In the genomic region with DNA sequence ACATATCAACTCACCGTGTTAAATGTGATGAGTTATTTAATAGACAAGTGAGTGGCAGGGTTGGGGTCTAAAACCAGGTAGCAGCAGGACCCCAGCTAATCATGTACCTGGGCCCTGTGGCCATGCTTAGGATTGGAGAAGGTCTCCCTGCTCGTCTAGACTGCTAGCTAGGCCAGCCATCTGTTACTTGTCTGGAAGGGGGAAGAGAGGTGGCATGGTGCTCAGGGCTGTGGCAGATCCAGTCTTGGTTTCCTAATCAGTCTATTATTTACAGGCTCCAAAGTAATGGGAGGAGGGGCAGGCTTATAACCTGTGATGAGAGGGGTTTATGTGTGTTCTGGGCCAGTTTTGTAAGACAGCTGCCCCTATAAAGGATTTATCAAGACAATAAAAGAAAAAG, we compare ENCODE assay signal across 36 cellular contexts.
"Had no signal": no experiment of that assay in that cellular context is flagged by ENCODE, and none has a peak within 500 bp of the region (broad histone marks: within the 10 kb centered on the region; RNA-seq: fewer than 3 reads in every experiment).

No MANE protein-coding gene starts in this region.

- DNase-seq: activated B cell treated with CpG ODN at 0.5 μM for 24 hours; activated CD4-positive, alpha-beta memory T cell treated with anti-CD3 and anti-CD28 coated beads for 36 hours; activated CD4-positive, alpha-beta T cell treated with anti-CD3 and anti-CD28 coated beads for 4 hours; activated CD4-positive, alpha-beta T cell treated with anti-CD3 and anti-CD28 coated beads, Interleukin-2, amount 10 ng/mL, durations not matched to agents 24 days and 14 days; activated CD4-positive, alpha-beta T cell treated with anti-CD3 and anti-CD28 coated beads, Interleukin-2, amount 50 U/mL, for 1 hour; activated CD4-positive, alpha-beta T cell treated with anti-CD3 and anti-CD28 coated beads, Interleukin-2, amount 50 U/mL, for 4 hours; activated CD4-positive, CD25-positive, alpha-beta regulatory T cell treated with anti-CD3 and anti-CD28 coated beads, Interleukin-2, amount 50 U/mL, for 72 hours; activated CD8-positive, alpha-beta memory T cell treated with anti-CD3 and anti-CD28 coated beads, Interleukin-2, amount 50 U/mL, for 4 hours; activated CD8-positive, alpha-beta T cell treated with anti-CD3 and anti-CD28 coated beads for 36 hours; activated effector memory CD4-positive, alpha-beta T cell treated with anti-CD3 and anti-CD28 coated beads, Interleukin-2, amount 50 U/mL, for 16 hours; activated gamma-delta T cell treated with Interleukin-2 at 50 U/mL for 16 hours; activated naive CD4-positive, alpha-beta T cell; activated naive CD4-positive, alpha-beta T cell treated with anti-CD3 and anti-CD28 coated beads for 36 hours; activated naive CD4-positive, alpha-beta T cell treated with anti-CD3 and anti-CD28 coated beads, Interleukin-2, amount 50 U/mL, for 16 hours; activated naive CD8-positive, alpha-beta T cell treated with anti-CD3 and anti-CD28 coated beads, Interleukin-2, amount 10 ng/mL, durations not matched to agents 7 days and 5 days; activated T-cell treated with anti-CD3 and anti-CD28 coated beads for 4 hours; activated T-cell treated with anti-CD3 and anti-CD28 coated beads, Interleukin-2, amount 50 U/mL, for 1 hour; activated T-cell treated with anti-CD3 and anti-CD28 coated beads, Interleukin-2, amount 50 U/mL, for 4 hours; activated T-cell treated with anti-CD3 and anti-CD28 coated beads, Interleukin-2, amount 50 U/mL, for 72 hours; adrenal gland; amniotic stem cell; aorta; caudate nucleus; cerebellar nuclear complex; colonic mucosa; T-helper 1 cell; T-helper 2 cell; T-helper 9 cell had no signal

- H3K9me3 ChIP-seq: adrenal gland, colonic mucosa had no signal

- H3K36me3 ChIP-seq: adrenal gland, cardiac muscle cell, colonic mucosa had no signal

- H3K27ac ChIP-seq: adrenal gland, cardiac muscle cell, colonic mucosa had no signal

- H3K4me1 Mint-ChIP-seq: activated B cell treated with CpG ODN at 0.5 μM for 24 hours; activated CD4-positive, alpha-beta T cell treated with anti-CD3 and anti-CD28 coated beads, Interleukin-2, amount 10 ng/mL, durations not matched to agents 24 days and 14 days; activated naive CD8-positive, alpha-beta T cell treated with anti-CD3 and anti-CD28 coated beads, Interleukin-2, amount 10 ng/mL, durations not matched to agents 7 days and 5 days; activated T-helper 17 cell treated with anti-CD3 and anti-CD28 coated beads, Interleukin-2, amount 50 U/mL, for 72 hours; central memory CD8-positive, alpha-beta T cell had no signal

- ATAC-seq: activated CD8-positive, alpha-beta T cell treated with anti-CD3 and anti-CD28 coated beads for 36 hours; activated naive CD4-positive, alpha-beta T cell treated with anti-CD3 and anti-CD28 coated beads, Interleukin-2, amount 50 U/mL, for 72 hours; activated T-cell treated with anti-CD3 and anti-CD28 coated beads, Interleukin-2, amount 50 U/mL, for 4 hours; activated T-cell treated with anti-CD3 and anti-CD28 coated beads, Interleukin-2, amount 50 U/mL, for 72 hours; activated T-helper 17 cell treated with anti-CD3 and anti-CD28 coated beads, Interleukin-2, amount 50 U/mL, for 72 hours had no signal

- H3K27ac Mint-ChIP-seq: activated B cell treated with CpG ODN at 0.5 μM for 24 hours; activated CD4-positive, alpha-beta memory T cell treated with anti-CD3 and anti-CD28 coated beads for 36 hours; activated CD4-positive, alpha-beta T cell treated with anti-CD3 and anti-CD28 coated beads, Interleukin-2, amount 10 ng/mL, durations not matched to agents 24 days and 14 days; activated CD8-positive, alpha-beta T cell treated with anti-CD3 and anti-CD28 coated beads for 36 hours; activated naive CD4-positive, alpha-beta T cell treated with anti-CD3 and anti-CD28 coated beads for 36 hours; activated naive CD4-positive, alpha-beta T cell treated with anti-CD3 and anti-CD28 coated beads, Interleukin-2, amount 50 U/mL, for 72 hours; activated naive CD8-positive, alpha-beta T cell treated with anti-CD3 and anti-CD28 coated beads, Interleukin-2, amount 10 ng/mL, durations not matched to agents 7 days and 5 days; activated T-cell treated with anti-CD3 and anti-CD28 coated beads, Interleukin-2, amount 50 U/mL, for 72 hours; activated T-helper 1 cell treated with anti-CD3 and anti-CD28 coated beads, Interleukin-12 subunit alpha, Interleukin-12 subunit beta, Interleukin-2, Interleukin-4 antibody, amounts not matched to agents 30 ng/mL and 10 ng/mL and 1 ng/mL, durations not matched to agents 14 hours and 24 hours and 36 hours; activated T-helper 17 cell treated with anti-CD3 and anti-CD28 coated beads, Interleukin-2, amount 50 U/mL, for 72 hours; brain; T-helper 1 cell treated with Interleukin-12 subunit alpha and Interleukin-12 subunit beta and Interleukin-4 antibody, amounts not matched to agents 30 μg/mL and 1 μg/mL, for 36 hours; T-helper 2 cell treated with Interferon-gamma antibody and Interleukin-4, amounts not matched to agents 5 μg/mL and 100 μg/mL, for 36 hours had no signal

- H3K4me3 ChIP-seq: adrenal gland, cardiac muscle cell, colonic mucosa had no signal

- H3K4me3 Mint-ChIP-seq: activated B cell treated with CpG ODN at 0.5 μM for 24 hours; activated CD4-positive, alpha-beta memory T cell treated with anti-CD3 and anti-CD28 coated beads for 36 hours; activated CD4-positive, alpha-beta T cell treated with anti-CD3 and anti-CD28 coated beads, Interleukin-2, amount 10 ng/mL, durations not matched to agents 24 days and 14 days; activated CD8-positive, alpha-beta T cell treated with anti-CD3 and anti-CD28 coated beads for 36 hours; activated naive CD4-positive, alpha-beta T cell treated with anti-CD3 and anti-CD28 coated beads for 36 hours; activated naive CD8-positive, alpha-beta T cell treated with anti-CD3 and anti-CD28 coated beads, Interleukin-2, amount 10 ng/mL, durations not matched to agents 7 days and 5 days; activated T-cell treated with anti-CD3 and anti-CD28 coated beads, Interleukin-2, amount 50 U/mL, for 4 hours; activated T-cell treated with anti-CD3 and anti-CD28 coated beads, Interleukin-2, amount 50 U/mL, for 72 hours; activated T-helper 1 cell treated with anti-CD3 and anti-CD28 coated beads, Interleukin-12 subunit alpha, Interleukin-12 subunit beta, Interleukin-2, Interleukin-4 antibody, amounts not matched to agents 30 ng/mL and 10 ng/mL and 1 ng/mL, durations not matched to agents 14 hours and 24 hours and 36 hours; activated T-helper 17 cell treated with anti-CD3 and anti-CD28 coated beads, Interleukin-2, amount 50 U/mL, for 72 hours; brain; central memory CD8-positive, alpha-beta T cell; T-helper 1 cell treated with Interleukin-12 subunit alpha and Interleukin-12 subunit beta and Interleukin-4 antibody, amounts not matched to agents 30 μg/mL and 1 μg/mL, for 36 hours; T-helper 2 cell treated with Interferon-gamma antibody and Interleukin-4, amounts not matched to agents 5 μg/mL and 100 μg/mL, for 36 hours had no signal

- H3K9me3 Mint-ChIP-seq: activated B cell treated with CpG ODN at 0.5 μM for 24 hours; activated CD4-positive, alpha-beta memory T cell treated with anti-CD3 and anti-CD28 coated beads for 36 hours; activated CD4-positive, alpha-beta T cell treated with anti-CD3 and anti-CD28 coated beads, Interleukin-2, amount 10 ng/mL, durations not matched to agents 24 days and 14 days; activated CD8-positive, alpha-beta T cell treated with anti-CD3 and anti-CD28 coated beads for 36 hours; activated naive CD4-positive, alpha-beta T cell treated with anti-CD3 and anti-CD28 coated beads for 36 hours; activated T-helper 1 cell treated with anti-CD3 and anti-CD28 coated beads, Interleukin-12 subunit alpha, Interleukin-12 subunit beta, Interleukin-2, Interleukin-4 antibody, amounts not matched to agents 30 ng/mL and 10 ng/mL and 1 ng/mL, durations not matched to agents 14 hours and 24 hours and 36 hours; brain; T-helper 1 cell treated with Interleukin-12 subunit alpha and Interleukin-12 subunit beta and Interleukin-4 antibody, amounts not matched to agents 30 μg/mL and 1 μg/mL, for 36 hours; T-helper 2 cell treated with Interferon-gamma antibody and Interleukin-4, amounts not matched to agents 5 μg/mL and 100 μg/mL, for 36 hours had no signal

- H3K27me3 Mint-ChIP-seq: activated CD4-positive, alpha-beta memory T cell treated with anti-CD3 and anti-CD28 coated beads for 36 hours; activated CD4-positive, alpha-beta T cell treated with anti-CD3 and anti-CD28 coated beads, Interleukin-2, amount 10 ng/mL, durations not matched to agents 24 days and 14 days; activated CD8-positive, alpha-beta T cell treated with anti-CD3 and anti-CD28 coated beads for 36 hours; activated naive CD8-positive, alpha-beta T cell treated with anti-CD3 and anti-CD28 coated beads, Interleukin-2, amount 10 ng/mL, durations not matched to agents 7 days and 5 days; central memory CD8-positive, alpha-beta T cell had no signal

- H3K36me3 Mint-ChIP-seq: activated naive CD8-positive, alpha-beta T cell treated with anti-CD3 and anti-CD28 coated beads, Interleukin-2, amount 10 ng/mL, durations not matched to agents 7 days and 5 days; brain had no signal

- H3K4me1 ChIP-seq: adrenal gland, colonic mucosa had no signal

- H3K27me3 ChIP-seq: adrenal gland, cardiac muscle cell, colonic mucosa had no signal
